In the genomic region with DNA sequence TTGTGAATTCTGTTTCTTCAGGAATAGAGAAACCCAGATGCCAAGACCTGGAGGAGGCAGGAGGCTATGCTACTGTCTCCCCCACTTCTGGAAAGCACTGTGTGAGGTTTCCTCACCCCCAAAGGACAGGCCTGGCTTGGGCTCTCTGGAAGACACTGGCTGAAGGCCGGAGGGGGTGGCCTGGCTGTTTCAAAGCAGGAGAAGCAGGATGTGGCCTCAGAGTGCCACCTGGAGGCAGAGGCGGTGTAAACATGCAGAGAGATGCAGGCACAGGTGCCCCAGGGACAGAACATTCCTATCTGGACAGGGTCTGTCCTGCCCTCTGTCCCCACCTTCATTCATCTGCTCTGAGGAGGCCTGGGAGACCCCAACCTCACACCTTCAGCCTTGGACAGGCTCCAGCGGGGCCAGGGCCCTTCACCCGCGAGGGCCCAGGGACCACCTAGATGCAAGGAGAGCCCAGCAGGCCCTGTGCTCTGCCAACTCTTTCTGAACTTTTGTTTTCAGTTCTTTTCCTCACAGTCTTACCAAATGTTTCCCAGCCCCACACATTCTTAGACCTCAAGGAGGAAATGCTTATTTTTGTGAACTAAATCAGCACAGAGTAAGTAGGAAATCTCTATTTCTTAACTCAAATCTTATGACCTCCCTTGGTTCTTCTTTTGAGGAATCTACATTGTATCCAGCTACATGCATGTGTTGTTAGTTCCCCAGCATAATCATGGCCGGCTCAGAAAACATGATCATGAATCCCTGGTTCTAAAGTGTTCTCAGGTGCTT, we compare ENCODE assay signal across 1 cellular context.
TF ChIP-seq lines count a peak whose summit lies in the region.

No MANE protein-coding gene starts in this region.

TF ChIP-seq in SK-N-SH, 30 proteins besides CTCF, POLR2A, EP300 and RAD21 (continued from another document):
- peak; percentile 74 for TF ChIP-seq FOXJ3 (CRISPR knock-in tag; IDR thresholded peaks at IDR 0.05)
- TF ChIP-seq POLR2AphosphoS5 (IDR thresholded peaks at IDR 0.05; ENCODE audit: low read depth, low read length): no peak
- peak; percentile 48 for TF ChIP-seq CHD2 (IDR thresholded peaks at IDR 0.05; ENCODE audit: low read length, partially characterized antibody)
- TF ChIP-seq NRF1 (IDR thresholded peaks at IDR 0.05; ENCODE audit: low read depth, low read length): peak; percentile 27; the same call in 1 of the 2 replicates
- no peak for TF ChIP-seq NFIC (IDR thresholded peaks at IDR 0.05; ENCODE audit: borderline replicate concordance)
